In the genomic region with DNA sequence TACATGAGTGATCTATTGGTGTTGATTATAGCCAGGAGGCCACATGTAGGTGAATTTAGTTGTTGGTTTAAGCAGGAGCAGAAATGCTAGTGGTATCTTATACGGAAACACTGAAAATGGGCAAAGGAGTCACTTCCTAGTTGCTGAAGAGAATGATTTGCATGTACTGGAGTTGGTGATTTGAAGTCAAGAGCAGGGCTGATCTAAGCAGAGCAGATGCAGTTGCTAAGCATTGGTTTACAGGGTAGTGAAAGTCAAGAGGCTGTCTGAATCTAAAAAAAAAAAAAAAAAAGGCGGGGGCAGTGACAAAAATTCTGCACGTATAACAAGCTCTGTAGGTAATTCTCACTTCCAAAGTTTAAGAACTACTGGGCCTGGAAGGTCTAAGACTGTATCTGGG, we compare ENCODE assay signal across 13 cellular contexts. TPM values are rescaled to one million over a fixed set of nuclear protein-coding genes. Genes with fewer than 3 reads are reported as not detected.
DNase-seq lines count a peak whose midpoint lies in the region; ATAC-seq and TF ChIP-seq lines count a peak whose summit lies in the region.
"Had no signal": no experiment of that assay in that cellular context is flagged by ENCODE, and none has a peak within 500 bp of the region (broad histone marks: within the 10 kb centered on the region; RNA-seq: fewer than 3 reads in every experiment).

No MANE protein-coding gene starts in this region.

- H3K36me3 Mint-ChIP-seq in memory B cell, result no peaks in the 10 kb centered on the region
- no peaks in the 10 kb centered on the region for H3K36me3 Mint-ChIP-seq in T-helper 17 cell (ENCODE audit: low read depth)

- no peak overlapping the region for H3K27ac ChIP-seq in tibial artery
- H3K27ac ChIP-seq: 22Rv1 had no signal

- H3K27me3 Mint-ChIP-seq in memory B cell (no peaks in the 10 kb centered on the region), T-helper 17 cell (no peaks in the 10 kb centered on the region)

- ATAC-seq in GM21717 (IDR thresholded peaks at IDR 0.05; ENCODE audit: unreplicated experiment) (peak; percentile 71), HG03175 (IDR thresholded peaks at IDR 0.05; ENCODE audit: unreplicated experiment) (peak; percentile 71), memory B cell (ENCODE audit: low read depth) (peak; percentile 68), T-helper 17 cell (no peak)

- intact Hi-C loops in tibial artery (cut with DNase I; ENCODE audit: low total_unique reads), result no loop called here

- no peak for TF ChIP-seq CTCF in tibial artery (IDR thresholded peaks at IDR 0.05)

- no peaks in the 10 kb centered on the region for H3K9me3 Mint-ChIP-seq in memory B cell

- peak overlapping the region; percentile 75 for H3K27ac Mint-ChIP-seq in memory B cell
- H3K27ac Mint-ChIP-seq in T-helper 17 cell, result no peak overlapping the region

- H3K9me3 ChIP-seq in T-helper 17 cell (ENCODE audit: control insufficient read depth, low read length, poor library complexity, severe bottlenecking) (no peaks in the 10 kb centered on the region), tibial artery (peaks cover 0 to 3% (median 0%) of the 10 kb centered on the region in 3 donors)

- H3K4me3 ChIP-seq in tibial artery, result no peak overlapping the region

- H3K4me1 Mint-ChIP-seq in memory B cell (peaks cover 12% of the 10 kb centered on the region), T-helper 17 cell (peaks cover 9% of the 10 kb centered on the region)

- DNase-seq in DMS53 (lab: John Stamatoyannopoulos, UW) (peak; percentile 1), DMS53 treated with DMSO at 0.1 percent for 48 hours (lab: John Stamatoyannopoulos, UW; ENCODE audit: unreplicated experiment) (no peak), memory B cell (ENCODE audit: low spot score in 2 of 2) (peak; percentile 15 to 41), T-helper 17 cell (no peak), tibial artery (no peak), HUDEP-2 (lab: John Stamatoyannopoulos, UW; ENCODE audit: unreplicated experiment in 76 of 76) (no peak)
- DNase-seq: activated CD8-positive, alpha-beta memory T cell treated with anti-CD3 and anti-CD28 coated beads, Interleukin-2, amount 50 U/mL, for 48 hours; caudate nucleus; NCI-H510A treated with DMSO at 0.1 percent for 48 hours; stimulated activated CD4-positive, alpha-beta T cell treated with anti-CD3 and anti-CD28 coated beads, Interleukin-4, amount 100 ng/mL, for 24 hours had no signal

- H3K4me3 Mint-ChIP-seq in memory B cell (peak overlapping the region; percentile 35), T-helper 17 cell (no peak overlapping the region)

- no peaks in the 10 kb centered on the region for H3K27me3 ChIP-seq in tibial artery

- no peaks in the 10 kb centered on the region for H3K36me3 ChIP-seq in tibial artery

- no peaks in the 10 kb centered on the region for H3K4me1 ChIP-seq in tibial artery

RNA-seq across cellular contexts. Expression of a gene that starts 3.5 kb away (rescaled TPM):
- 10 to 100 TPM in 1 of 2 donors, 1 to 10 TPM in 1; 8.2 to 10.5 TPM for total RNA-seq in T-helper 17 cell

Comparison
In these comparisons a context has a peak if more than half of its experiments do, and no peak if none do; other contexts are left out.
1. DNase-seq: peak in DMS53 (single experiment) and memory B cell (2 of 2); none in DMS53 treated with DMSO at 0.1 percent for 48 hours (single experiment), T-helper 17 cell (0 of 3), tibial artery (0 of 2) and HUDEP-2 (0 of 76).